26 cellular contexts compared by ENCODE assay signal in genomic region chr10:123535386-123535785, GRCh38.
"Had no signal": no experiment of that assay in that cellular context is flagged by ENCODE, and none has a peak within 500 bp of the region (broad histone marks: within the 10 kb centered on the region; RNA-seq: fewer than 3 reads in every experiment).

No MANE protein-coding gene starts in this region.

- DNase-seq: effector CD8-positive, alpha-beta T cell; esophagus squamous epithelium; foreskin melanocyte; glutamatergic neuron; heart right ventricle; hypothalamus; immature natural killer cell; islet precursor cell; kidney glomerular epithelial cell; left colon; left ventricle myocardium superior; lower lobe of right lung; naive thymus-derived CD8-positive, alpha-beta T cell; stimulated activated CD4-positive, alpha-beta T cell treated with anti-CD3 and anti-CD28 coated beads, Interleukin-12 subunit alpha, Interleukin-12 subunit beta, amount 100 ng/mL, for 4 hours; stimulated activated CD4-positive, alpha-beta T cell treated with anti-CD3 and anti-CD28 coated beads, Interleukin-1b, Interleukin-23, amount 100 ng/mL, for 48 hours; stimulated activated CD4-positive, alpha-beta T cell treated with anti-CD3 and anti-CD28 coated beads, Interleukin-4, amount 100 ng/mL, for 1 hour; stimulated activated CD8-positive, alpha-beta memory T cell treated with anti-CD3 and anti-CD28 coated beads, Interleukin-4, amount 100 ng/mL, for 48 hours; stimulated activated naive CD4-positive, alpha-beta T cell; stimulated activated naive CD8-positive, alpha-beta T cell treated with anti-CD3 and anti-CD28 coated beads, Interleukin-15, amount 100 ng/mL, for 72 hours; tibial artery; upper lobe of left lung had no signal

- H3K4me3 Mint-ChIP-seq: dendritic cell treated with granulocyte-macrophage colony-stimulating factor and Interleukin-4, amounts not matched to agents 40 ng/mL and 50 ng/mL, for 4 days; immature natural killer cell; naive thymus-derived CD8-positive, alpha-beta T cell; stimulated activated naive CD8-positive, alpha-beta T cell treated with anti-CD3 and anti-CD28 coated beads, Interleukin-15, amount 100 ng/mL, for 72 hours had no signal

- H3K27ac ChIP-seq: esophagus squamous epithelium, heart right ventricle, lower lobe of right lung, prostate gland, right atrium auricular region, tibial artery, upper lobe of left lung had no signal

- ATAC-seq: heart right ventricle; left colon; left ventricle myocardium superior; lower lobe of right lung; naive thymus-derived CD8-positive, alpha-beta T cell; sciatic nerve; stimulated activated naive CD8-positive, alpha-beta T cell treated with anti-CD3 and anti-CD28 coated beads, Interleukin-15, amount 100 ng/mL, for 72 hours had no signal

- H3K27me3 ChIP-seq: right atrium auricular region, upper lobe of left lung had no signal

- H3K4me3 ChIP-seq: esophagus squamous epithelium, heart right ventricle, lower lobe of right lung, prostate gland, right atrium auricular region, smooth muscle cell, tibial artery, upper lobe of left lung had no signal

- H3K4me1 ChIP-seq: esophagus squamous epithelium, heart right ventricle, lower lobe of right lung, prostate gland, right atrium auricular region, tibial artery, upper lobe of left lung had no signal

- H3K36me3 Mint-ChIP-seq: immature natural killer cell had no signal

- H3K27ac Mint-ChIP-seq: dendritic cell treated with granulocyte-macrophage colony-stimulating factor and Interleukin-4, amounts not matched to agents 40 ng/mL and 50 ng/mL, for 4 days; immature natural killer cell had no signal

- H3K4me1 Mint-ChIP-seq: immature natural killer cell; stimulated activated naive CD8-positive, alpha-beta T cell treated with anti-CD3 and anti-CD28 coated beads, Interleukin-15, amount 100 ng/mL, for 72 hours had no signal

- H3K36me3 ChIP-seq: esophagus squamous epithelium, heart right ventricle, lower lobe of right lung, prostate gland, right atrium auricular region, tibial artery, upper lobe of left lung had no signal

- H3K9me3 ChIP-seq: esophagus squamous epithelium, prostate gland, upper lobe of left lung had no signal
